9 cellular contexts compared by ENCODE assay signal in genomic region chr3:193869221-193870201, GRCh38.
DNase-seq lines count a peak whose midpoint lies in the region; ATAC-seq and TF ChIP-seq lines count a peak whose summit lies in the region.
"Had no signal": no experiment of that assay in that cellular context is flagged by ENCODE, and none has a peak within 500 bp of the region (broad histone marks: within the 10 kb centered on the region; RNA-seq: fewer than 3 reads in every experiment).

No MANE protein-coding gene starts in this region.

- no peak overlapping the region for H3K4me3 Mint-ChIP-seq in effector memory CD8-positive, alpha-beta T cell
- H3K4me3 Mint-ChIP-seq: T-helper 1 cell treated with Interleukin-12 subunit alpha and Interleukin-12 subunit beta and Interleukin-4 antibody, amounts not matched to agents 30 μg/mL and 1 μg/mL, for 36 hours had no signal

- H3K4me3 ChIP-seq in HFF-Myc (replicated peaks; ENCODE audit: low read depth, low read length): no peak overlapping the region

- H3K9me3 Mint-ChIP-seq in effector memory CD8-positive, alpha-beta T cell: no peaks in the 10 kb centered on the region
- H3K9me3 Mint-ChIP-seq: T-helper 1 cell treated with Interleukin-12 subunit alpha and Interleukin-12 subunit beta and Interleukin-4 antibody, amounts not matched to agents 30 μg/mL and 1 μg/mL, for 36 hours had no signal

- H3K27me3 Mint-ChIP-seq in effector memory CD8-positive, alpha-beta T cell: peaks cover 17 to 68% of the 10 kb centered on the region in 2 donors

- H3K27ac Mint-ChIP-seq in effector memory CD8-positive, alpha-beta T cell: no peak overlapping the region
- H3K27ac Mint-ChIP-seq: T-helper 1 cell treated with Interleukin-12 subunit alpha and Interleukin-12 subunit beta and Interleukin-4 antibody, amounts not matched to agents 30 μg/mL and 1 μg/mL, for 36 hours had no signal

- TF ChIP-seq CTCF in HFF-Myc (IDR thresholded peaks at IDR 0.05; ENCODE audit: low read depth, low read length, missing control alignments): no peak

- DNase-seq in HFF-Myc (ENCODE audit: extremely low read depth, low read depth) (peak; percentile 40), T1000 (lab: John Stamatoyannopoulos, UW) (peak; percentile 48), globus pallidus (ENCODE audit: low spot score) (peak; percentile 15), retina (peak; percentile 80), NCI-H510A (lab: John Stamatoyannopoulos, UW) (no peak)
- no peak for DNase-seq in effector memory CD8-positive, alpha-beta T cell

- no peaks in the 10 kb centered on the region for H3K36me3 Mint-ChIP-seq in effector memory CD8-positive, alpha-beta T cell (ENCODE audit: insufficient read depth)

- peaks cover 0 to 1% of the 10 kb centered on the region in 2 donors for H3K4me1 Mint-ChIP-seq in effector memory CD8-positive, alpha-beta T cell (ENCODE audit: low read depth in 2 of 2)

- ATAC-seq in GM21786 (IDR thresholded peaks at IDR 0.05; ENCODE audit: unreplicated experiment) (no peak), GM18873 (IDR thresholded peaks at IDR 0.05; ENCODE audit: low FRiP score, unreplicated experiment) (no peak)
- ATAC-seq in effector memory CD8-positive, alpha-beta T cell (replicated peaks): no peak

Comparison
In these comparisons a context has a peak if more than half of its experiments do, and no peak if none do; other contexts are left out.
1. DNase-seq: peak in HFF-Myc (single experiment), T1000 (single experiment), globus pallidus (single experiment) and retina (single experiment); none in effector memory CD8-positive, alpha-beta T cell (0 of 3) and NCI-H510A (single experiment).